ENCODE assay signal across 1 cellular context in the genomic region with DNA sequence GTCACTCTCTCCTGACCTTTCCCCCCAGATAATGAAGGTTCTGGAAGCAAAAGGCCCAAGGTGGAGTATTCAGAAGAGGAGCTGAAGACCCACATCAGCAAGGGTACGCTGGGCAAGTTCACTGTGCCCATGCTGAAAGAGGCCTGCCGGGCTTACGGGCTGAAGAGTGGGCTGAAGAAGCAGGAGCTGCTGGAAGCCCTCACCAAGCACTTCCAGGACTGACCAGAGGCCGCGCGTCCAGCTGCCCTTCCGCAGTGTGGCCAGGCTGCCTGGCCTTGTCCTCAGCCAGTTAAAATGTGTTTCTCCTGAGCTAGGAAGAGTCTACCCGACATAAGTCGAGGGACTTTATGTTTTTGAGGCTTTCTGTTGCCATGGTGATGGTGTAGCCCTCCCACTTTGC. TPM values are rescaled to one million over a fixed set of nuclear protein-coding genes. Genes with fewer than 3 reads are reported as not detected.
"Had no signal": no experiment of that assay in that cellular context is flagged by ENCODE, and none has a peak within 500 bp of the region (broad histone marks: within the 10 kb centered on the region; RNA-seq: fewer than 3 reads in every experiment).

No MANE protein-coding gene starts in this region.

RNA-seq across cellular contexts. Expression of a gene that starts 35.7 kb away (rescaled TPM):
- total RNA-seq: body of pancreas had no signal
